Comparison of ENCODE assay signal across 8 cellular contexts in the genomic region with DNA sequence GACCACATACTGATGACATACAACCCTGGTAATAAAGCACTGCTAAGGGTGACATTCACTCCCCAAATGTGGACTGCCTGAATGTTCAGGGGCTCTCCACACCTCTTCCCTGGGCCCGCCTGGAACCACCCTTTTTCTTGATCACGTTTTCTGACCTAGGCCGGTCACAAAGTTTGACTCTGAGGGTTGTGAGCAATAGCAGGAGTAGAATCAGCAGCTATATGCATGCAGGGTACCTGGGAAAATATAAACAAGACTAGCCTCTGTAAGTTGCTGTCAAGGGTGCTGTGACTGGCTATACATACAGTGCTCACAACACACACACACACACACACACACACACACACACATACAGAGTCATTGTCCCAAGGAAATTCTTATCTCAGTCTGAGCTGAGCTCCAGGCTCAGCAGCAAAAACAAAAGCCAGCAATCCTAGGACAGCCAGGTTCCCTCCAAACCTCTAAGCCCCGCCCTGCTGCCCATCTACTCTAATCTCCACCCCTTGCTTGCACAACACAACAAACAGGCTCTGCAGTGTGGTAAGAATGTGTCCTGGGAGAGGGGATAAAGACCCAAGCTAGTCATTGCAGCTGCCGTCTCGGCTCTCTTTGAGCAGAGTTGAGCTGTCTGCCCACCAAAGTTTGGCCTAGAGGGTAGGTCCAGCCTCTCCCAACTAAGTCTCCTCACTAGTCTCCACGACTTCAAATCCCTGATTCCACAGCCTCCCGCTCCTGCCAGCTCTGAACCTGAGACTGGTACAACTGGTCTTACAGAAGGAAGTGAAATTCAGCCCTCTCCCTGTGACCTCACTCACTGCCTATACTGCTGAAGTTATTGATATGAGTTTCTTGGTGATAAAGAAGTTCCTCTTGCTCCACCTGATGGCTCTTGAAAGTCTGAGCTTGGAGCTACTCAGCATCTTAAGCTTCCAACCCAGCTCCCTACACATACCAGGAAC. TPM values are rescaled to one million over a fixed set of nuclear protein-coding genes. Genes with fewer than 3 reads are reported as not detected.
DNase-seq lines count a peak whose midpoint lies in the region; ATAC-seq and TF ChIP-seq lines count a peak whose summit lies in the region.

No MANE protein-coding gene starts in this region.

- H3K9me3 ChIP-seq in SK-N-MC (ENCODE audit: low read depth, low read length) (no peaks in the 10 kb centered on the region), esophagus (ENCODE audit: control insufficient read depth in 2 of 2, insufficient read depth in 1 of 2, low read depth in 1 of 2, low read length in 1 of 2) (no peaks in the 10 kb centered on the region), neuronal stem cell (replicated peaks in 1 of 2; ENCODE audit: control insufficient read depth in 2 of 2, insufficient read depth in 1 of 2, low read depth in 1 of 2, low read length in 2 of 2) (no peaks in the 10 kb centered on the region)

- H3K36me3 ChIP-seq in SK-N-MC (ENCODE audit: insufficient read depth, low read length) (peaks cover 6% of the 10 kb centered on the region; the same call in 1 of the 2 replicates), esophagus (ENCODE audit: control insufficient read depth in 2 of 2, insufficient read depth in 2 of 2, low read length in 1 of 2) (no peaks in the 10 kb centered on the region), neuronal stem cell (replicated peaks in 1 of 2; ENCODE audit: control insufficient read depth in 2 of 2, insufficient read depth in 2 of 2, low read length in 2 of 2) (peaks cover 2 to 8% of the 10 kb centered on the region in 2 donors)

- no peak overlapping the region for H3K4me2 ChIP-seq in neuronal stem cell (ENCODE audit: insufficient read depth, low read length, poor library complexity, severe bottlenecking)

- peak overlapping the region; percentile 69 for H3K9ac ChIP-seq in SK-N-MC (ENCODE audit: insufficient read length)
- H3K9ac ChIP-seq in neuronal stem cell (ENCODE audit: low read depth, low read length, poor library complexity): no peak overlapping the region

- no peak overlapping the region for H3K23ac ChIP-seq in neuronal stem cell (ENCODE audit: low read depth, low read length, poor library complexity)

- in situ Hi-C loops in GM18951 (cut with MboI; ENCODE audit: low sequenced_read_pairs, unreplicated experiment): no loop called here

- H3K18ac ChIP-seq in neuronal stem cell (ENCODE audit: low read length): peak overlapping the region; percentile 51

- H2AK5ac ChIP-seq in neuronal stem cell (ENCODE audit: low read depth, low read length): peak overlapping the region; percentile 43

- no peak overlapping the region for H3K4ac ChIP-seq in neuronal stem cell (ENCODE audit: low read length)

- H2AFZ ChIP-seq in neuronal stem cell (ENCODE audit: low read length): peak overlapping the region; percentile 3

- H3K27ac ChIP-seq in SK-N-MC (peak overlapping the region; percentile 92), esophagus (ENCODE audit: low read depth in 2 of 2, low read length in 1 of 2) (peak overlapping the region; percentile 60 to 81), neuronal stem cell (replicated peaks; ENCODE audit: low read length) (no peak overlapping the region)

- no peak overlapping the region for H2BK12ac ChIP-seq in neuronal stem cell (ENCODE audit: low read length)

- peaks cover 17 to 50% of the 10 kb centered on the region in 2 donors for H3K4me1 ChIP-seq in esophagus (ENCODE audit: control insufficient read depth in 2 of 2, insufficient read depth in 2 of 2, low read length in 1 of 2)
- peaks cover 36 to 56% of the 10 kb centered on the region in 2 donors for H3K4me1 ChIP-seq in neuronal stem cell (ENCODE audit: control insufficient read depth in 2 of 2, insufficient read depth in 1 of 2, low read depth in 1 of 2, low read length in 2 of 2)

- ATAC-seq in HG03520 (IDR thresholded peaks at IDR 0.05; ENCODE audit: unreplicated experiment): peak; percentile 24

- no peaks in the 10 kb centered on the region for H3K79me1 ChIP-seq in neuronal stem cell (ENCODE audit: low read depth, low read length)

- peak; percentile 48 for TF ChIP-seq POLR2A in GM18951 (IDR thresholded peaks at IDR 0.05; ENCODE audit: extremely low read depth, insufficient read depth, insufficient read length)

- H3K4me3 ChIP-seq in SK-N-MC (peak overlapping the region; percentile 84), esophagus (ENCODE audit: low read depth in 1 of 2, low read length in 2 of 2) (no peak overlapping the region), neuronal stem cell (ENCODE audit: low read length in 2 of 2) (no peak overlapping the region)

- WGBS in esophagus, 2 donors: 37 to 50% methylated on average over 8 of the region's 8 CpGs
- WGBS in neuronal stem cell (ENCODE audit: extremely low coverage in 2 of 2, insufficient read length in 2 of 2, insufficient replicate concordance in 1 of 2), 2 donors: no CpG with 5 or more reads among the region's 8 CpGs

- no peaks in the 10 kb centered on the region for H3K27me3 ChIP-seq in esophagus (ENCODE audit: control insufficient read depth in 1 of 2, insufficient read depth in 2 of 2, low read length in 2 of 2)
- peaks cover 0 to 9% (median 0%) of the 10 kb centered on the region in 3 experiments for H3K27me3 ChIP-seq in neuronal stem cell (ENCODE audit: control insufficient read depth in 3 of 3, insufficient read depth in 3 of 3, low read depth in 1 of 3, low read length in 3 of 3)

- H2BK5ac ChIP-seq in neuronal stem cell (ENCODE audit: low read length): peak overlapping the region; percentile 40

- H2BK120ac ChIP-seq in neuronal stem cell (ENCODE audit: low read depth, low read length): no peak overlapping the region

- H4K91ac ChIP-seq in neuronal stem cell (ENCODE audit: low read depth, low read length, poor library complexity): no peak overlapping the region

- H4K8ac ChIP-seq in neuronal stem cell (ENCODE audit: low read depth, low read length): no peak overlapping the region

- peak; percentile 55 for DNase-seq in CMK (ENCODE audit: low read depth)
- no peak for DNase-seq in SK-N-MC (ENCODE audit: low read depth, low spot score)
- no peak for DNase-seq in neuronal stem cell (ENCODE audit: low spot score)
- DNase-seq in activated effector memory CD4-positive, alpha-beta T cell treated with anti-CD3 and anti-CD28 coated beads, Interleukin-2, amount 50 U/mL, for 16 hours: no peak
- no peak for DNase-seq in NCI-H146 treated with DMSO at 0.1 percent for 48 hours (lab: John Stamatoyannopoulos, UW; ENCODE audit: unreplicated experiment)

- H2BK15ac ChIP-seq in neuronal stem cell (ENCODE audit: low read length): peak overlapping the region; percentile 56

- no peak overlapping the region for H3K14ac ChIP-seq in neuronal stem cell (ENCODE audit: low read length)

RNA-seq across cellular contexts. Expression of a gene that starts 2.2 kb away (rescaled TPM):
- polyA plus RNA-seq in esophagus: 1 to 10 TPM; 1.0 to 1.2 TPM
- 6.6 TPM for polyA plus RNA-seq in neuronal stem cell (2013, experiment 1 of 2)
- polyA plus RNA-seq in neuronal stem cell (2013, experiment 2 of 2): 6.6 TPM

RNA-seq across cellular contexts. Expression of a gene that starts 54.4 kb away (rescaled TPM):
- 1 to 10 TPM; 4.3 to 5.8 TPM for polyA plus RNA-seq in esophagus
- 55.5 TPM for polyA plus RNA-seq in neuronal stem cell (2013, experiment 1 of 2)
- polyA plus RNA-seq in neuronal stem cell (2013, experiment 2 of 2): 55.2 TPM
